ENCODE assay signal across 1 cellular context in the genomic region with DNA sequence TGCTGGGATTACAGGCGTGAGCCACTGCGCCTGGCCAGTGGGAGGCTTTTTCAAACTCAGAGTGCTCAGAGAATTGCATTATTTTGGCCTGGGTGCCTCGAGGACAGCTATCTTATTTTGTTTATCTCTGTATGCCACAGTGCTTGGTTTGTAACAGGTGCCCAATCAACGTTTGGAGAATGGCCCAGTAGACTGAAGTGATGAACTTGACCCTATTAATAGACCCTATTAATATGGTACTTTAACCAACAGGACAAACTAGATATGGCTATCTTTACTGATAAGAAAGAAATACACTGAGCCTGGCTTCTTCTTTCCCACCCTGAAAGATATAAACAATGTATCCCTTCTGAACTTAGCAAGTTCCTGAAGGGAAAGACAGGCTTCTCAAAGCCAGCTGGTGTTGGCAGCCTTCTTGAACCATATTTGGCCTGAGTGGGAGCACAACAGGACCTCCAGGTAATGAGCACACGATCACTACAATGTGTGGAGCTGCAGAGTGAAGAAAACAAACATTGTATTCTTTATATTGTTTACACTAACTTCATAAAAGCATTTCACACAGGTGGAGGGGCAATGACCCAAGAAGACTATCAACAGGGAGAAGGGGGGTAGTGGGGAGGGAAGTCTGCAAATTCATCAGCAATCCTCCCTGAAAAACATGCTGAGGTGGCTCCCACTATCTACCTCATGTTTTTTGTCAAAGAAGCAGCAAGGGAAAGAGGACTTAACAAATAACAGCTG.
TF ChIP-seq lines count a peak whose summit lies in the region.

No MANE protein-coding gene starts in this region.

TF ChIP-seq in HEK293, 187 proteins besides CTCF, POLR2A, EP300 and RAD21 (continued from another document):
- TF ChIP-seq ZFP41 (tag by site-specific recombination; IDR thresholded peaks at IDR 0.05; ENCODE audit: borderline replicate concordance) (no peak), ZNF112 (tag by site-specific recombination; IDR thresholded peaks at IDR 0.05) (no peak), ZIC2 (tag by site-specific recombination; IDR thresholded peaks at IDR 0.05) (peak; percentile 58), ZNF2 (tag by site-specific recombination; IDR thresholded peaks at IDR 0.05) (no peak), ZNF544 (tag by site-specific recombination; IDR thresholded peaks at IDR 0.05) (no peak)
- TF ChIP-seq, protein P1, sequence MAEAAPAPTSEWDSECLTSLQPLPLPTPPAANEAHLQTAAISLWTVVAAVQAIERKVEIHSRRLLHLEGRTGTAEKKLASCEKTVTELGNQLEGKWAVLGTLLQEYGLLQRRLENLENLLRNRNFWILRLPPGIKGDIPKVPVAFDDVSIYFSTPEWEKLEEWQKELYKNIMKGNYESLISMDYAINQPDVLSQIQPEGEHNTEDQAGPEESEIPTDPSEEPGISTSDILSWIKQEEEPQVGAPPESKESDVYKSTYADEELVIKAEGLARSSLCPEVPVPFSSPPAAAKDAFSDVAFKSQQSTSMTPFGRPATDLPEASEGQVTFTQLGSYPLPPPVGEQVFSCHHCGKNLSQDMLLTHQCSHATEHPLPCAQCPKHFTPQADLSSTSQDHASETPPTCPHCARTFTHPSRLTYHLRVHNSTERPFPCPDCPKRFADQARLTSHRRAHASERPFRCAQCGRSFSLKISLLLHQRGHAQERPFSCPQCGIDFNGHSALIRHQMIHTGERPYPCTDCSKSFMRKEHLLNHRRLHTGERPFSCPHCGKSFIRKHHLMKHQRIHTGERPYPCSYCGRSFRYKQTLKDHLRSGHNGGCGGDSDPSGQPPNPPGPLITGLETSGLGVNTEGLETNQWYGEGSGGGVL (tag by site-specific recombination; IDR thresholded peaks at IDR 0.05) = peak; percentile 62
